15 cellular contexts compared by ENCODE assay signal in the genomic region with DNA sequence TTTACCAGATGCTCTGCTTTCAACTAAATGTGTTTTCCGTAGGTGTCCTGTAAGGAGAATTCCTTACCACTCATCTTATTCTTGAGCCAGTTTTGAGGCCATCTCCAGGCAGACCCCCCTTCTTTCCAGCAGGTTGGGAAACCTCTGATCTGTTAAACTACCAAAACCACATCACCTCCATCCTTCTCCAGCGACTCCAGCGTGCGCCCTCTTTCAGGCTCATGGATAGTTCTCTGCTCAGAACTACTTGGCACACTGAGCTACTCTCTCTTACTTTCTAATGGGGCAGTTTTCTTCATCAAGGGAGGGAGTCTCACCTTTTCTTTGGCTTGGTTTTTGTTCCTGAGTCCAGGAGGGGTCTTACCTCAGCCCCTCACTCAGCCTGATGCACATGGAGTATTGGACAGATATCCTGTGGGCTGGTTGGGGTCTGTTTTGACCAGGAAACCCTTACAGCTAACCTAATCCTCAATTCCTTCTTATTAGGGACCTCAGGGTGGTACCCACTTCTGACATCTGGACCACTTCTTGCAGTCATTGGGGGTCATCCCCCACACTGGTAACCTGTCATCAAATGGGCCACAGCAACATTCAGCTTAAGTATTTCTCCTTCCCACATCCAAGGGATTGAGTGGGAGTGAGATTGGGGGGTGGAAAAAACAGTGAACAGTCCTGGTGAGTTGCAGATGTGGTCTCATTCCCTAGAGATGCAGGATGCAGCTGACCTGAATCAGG. TPM values are rescaled to one million over a fixed set of nuclear protein-coding genes. Genes with fewer than 3 reads are reported as not detected.
"Had no signal": no experiment of that assay in that cellular context is flagged by ENCODE, and none has a peak within 500 bp of the region (broad histone marks: within the 10 kb centered on the region; RNA-seq: fewer than 3 reads in every experiment).

No MANE protein-coding gene starts in this region.

- ATAC-seq: natural killer cell treated with Interleukin-12 subunit alpha and Interleukin-12 subunit beta and Interleukin-15 and Interleukin-18, amount 100 ng/mL, for 72 hours; stimulated activated naive CD8-positive, alpha-beta T cell treated with anti-CD3 and anti-CD28 coated beads, Interleukin-15, Interleukin-2, amounts not matched to agents 100 U/mL and 50 U/mL, for 24 hours; T-helper 17 cell had no signal

- H3K36me3 ChIP-seq: esophagus muscularis mucosa, gastrocnemius medialis had no signal

- H3K27ac ChIP-seq: coronary artery, gastrocnemius medialis had no signal

- H3K4me1 ChIP-seq: gastrocnemius medialis had no signal

- DNase-seq: activated CD4-positive, alpha-beta T cell treated with anti-CD3 and anti-CD28 coated beads for 4 hours; activated CD4-positive, alpha-beta T cell treated with anti-CD3 and anti-CD28 coated beads, Interleukin-2, amount 50 U/mL, for 48 hours; activated CD4-positive, CD25-positive, alpha-beta regulatory T cell; activated effector memory CD4-positive, alpha-beta T cell treated with anti-CD3 and anti-CD28 coated beads, Interleukin-2, amount 50 U/mL, for 16 hours; activated naive CD4-positive, alpha-beta T cell treated with anti-CD3 and anti-CD28 coated beads, Interleukin-2, amount 10 ng/mL, durations not matched to agents 7 days and 5 days; hypothalamus; stimulated activated CD4-positive, alpha-beta T cell treated with anti-CD3 and anti-CD28 coated beads, Interleukin-4, amount 100 ng/mL, for 24 hours; stimulated activated naive CD8-positive, alpha-beta T cell treated with anti-CD3 and anti-CD28 coated beads, Interleukin-15, Interleukin-2, amounts not matched to agents 100 U/mL and 50 U/mL, for 24 hours; T-helper 17 cell had no signal

- H3K27me3 ChIP-seq: esophagus muscularis mucosa, gastrocnemius medialis had no signal

- H3K9me3 ChIP-seq: esophagus muscularis mucosa, gastrocnemius medialis had no signal

- H3K4me3 ChIP-seq: coronary artery, esophagus muscularis mucosa, gastrocnemius medialis had no signal

RNA-seq across cellular contexts. Expression of gene DHRS2, which starts 5.2 kb away (rescaled TPM):
- total RNA-seq: gastrocnemius medialis, left ventricle myocardium superior, subcutaneous adipose tissue, T-helper 17 cell had no signal
